Comparison of ENCODE assay signal across 11 cellular contexts in genomic region chr13:44759723-44760360, GRCh38.
A peak's percentile ranks its signal among the peaks of the same experiment; 100 is the strongest.
DNase-seq lines count a peak whose midpoint lies in the region; ATAC-seq and TF ChIP-seq lines count a peak whose summit lies in the region.
"Had no signal": no experiment of that assay in that cellular context is flagged by ENCODE, and none has a peak within 500 bp of the region (broad histone marks: within the 10 kb centered on the region; RNA-seq: fewer than 3 reads in every experiment).

No MANE protein-coding gene starts in this region.

- H3K27ac Mint-ChIP-seq in activated T-helper 17 cell treated with anti-CD3 and anti-CD28 coated beads, Interleukin-2, amount 50 U/mL, for 72 hours = peak overlapping the region; percentile 61
- H3K27ac Mint-ChIP-seq in glutamatergic neuron (ENCODE audit: unreplicated experiment) = no peak overlapping the region
- H3K27ac Mint-ChIP-seq: T-cell had no signal

- H3K36me3 ChIP-seq in left ventricle myocardium inferior = no peaks in the 10 kb centered on the region
- H3K36me3 ChIP-seq in mesenchymal stem cell (ENCODE audit: control insufficient read depth in 1 of 2, insufficient read depth in 2 of 2, low read depth in 1 of 2, low read length in 2 of 2) = no peaks in the 10 kb centered on the region
- H3K36me3 ChIP-seq in aorta (ENCODE audit: control insufficient read depth in 1 of 2, insufficient read depth in 2 of 2, low read length in 1 of 2) = no peaks in the 10 kb centered on the region

- H3K14ac ChIP-seq in mesenchymal stem cell (ENCODE audit: low read length in 2 of 2) = no peak overlapping the region

- no peak overlapping the region for H3K23ac ChIP-seq in mesenchymal stem cell (ENCODE audit: low read length in 2 of 2)

- H3K9me3 Mint-ChIP-seq in activated T-helper 17 cell treated with anti-CD3 and anti-CD28 coated beads, Interleukin-2, amount 50 U/mL, for 72 hours = peaks cover 4% of the 10 kb centered on the region
- H3K9me3 Mint-ChIP-seq in glutamatergic neuron (ENCODE audit: unreplicated experiment) = no peaks in the 10 kb centered on the region
- H3K9me3 Mint-ChIP-seq: T-cell had no signal

- H3K27me3 Mint-ChIP-seq in activated T-helper 17 cell treated with anti-CD3 and anti-CD28 coated beads, Interleukin-2, amount 50 U/mL, for 72 hours = no peaks in the 10 kb centered on the region
- H3K27me3 Mint-ChIP-seq in glutamatergic neuron (ENCODE audit: unreplicated experiment) = no peaks in the 10 kb centered on the region

- intact Hi-C loops in left ventricle myocardium inferior (cut with micrococcal nuclease) (no loop called here), left cardiac atrium (cut with DNase I) (no loop called here), aorta (cut with DNase I) (no loop called here)

- peak overlapping the region; percentile 16 for H4K8ac ChIP-seq in mesenchymal stem cell (ENCODE audit: low read length)

- H2AK5ac ChIP-seq in mesenchymal stem cell (ENCODE audit: low read length, severe bottlenecking) = peak overlapping the region; percentile 98

- H3K4me3 Mint-ChIP-seq in activated T-helper 17 cell treated with anti-CD3 and anti-CD28 coated beads, Interleukin-2, amount 50 U/mL, for 72 hours = no peak overlapping the region
- H3K4me3 Mint-ChIP-seq in glutamatergic neuron (ENCODE audit: unreplicated experiment) = no peak overlapping the region
- H3K4me3 Mint-ChIP-seq: T-cell had no signal

- peak overlapping the region; percentile 60 to 70 for H3K18ac ChIP-seq in mesenchymal stem cell (ENCODE audit: low read depth in 1 of 2, low read length in 2 of 2)

- H3K4me3 ChIP-seq in left ventricle myocardium inferior (no peak overlapping the region), mesenchymal stem cell (ENCODE audit: insufficient read depth in 1 of 2, low read depth in 1 of 2, low read length in 2 of 2) (no peak overlapping the region), aorta (ENCODE audit: low read length in 2 of 2) (no peak overlapping the region)

- no peaks in the 10 kb centered on the region for H3K36me3 Mint-ChIP-seq in activated T-helper 17 cell treated with anti-CD3 and anti-CD28 coated beads, Interleukin-2, amount 50 U/mL, for 72 hours (ENCODE audit: low read depth)
- no peaks in the 10 kb centered on the region for H3K36me3 Mint-ChIP-seq in glutamatergic neuron (ENCODE audit: unreplicated experiment)
- H3K36me3 Mint-ChIP-seq: T-cell had no signal

- H3K27ac ChIP-seq in left ventricle myocardium inferior (replicated peaks) = peak overlapping the region; percentile 52
- peak overlapping the region; percentile 81 for H3K27ac ChIP-seq in mesenchymal stem cell (ENCODE audit: low read length, poor library complexity, severe bottlenecking)
- H3K27ac ChIP-seq in aorta (ENCODE audit: low read depth in 1 of 2, low read length in 2 of 2) = peak overlapping the region in 1 of 2 donors; percentile 28

- peak; percentile 19 for DNase-seq in left ventricle myocardium inferior
- DNase-seq in left cardiac atrium = no peak
- DNase-seq in mesenchymal stem cell = peak; percentile 38
- DNase-seq in aorta = no peak
- DNase-seq in glutamatergic neuron = no peak
- DNase-seq: Karpas-422; stimulated activated CD8-positive, alpha-beta memory T cell treated with anti-CD3 and anti-CD28 coated beads, Interleukin-4, amount 100 ng/mL, for 48 hours; T-cell had no signal

- H3K9me3 ChIP-seq in left ventricle myocardium inferior (replicated peaks) (no peaks in the 10 kb centered on the region), mesenchymal stem cell (ENCODE audit: control insufficient read depth, low read length) (no peaks in the 10 kb centered on the region), aorta (ENCODE audit: control insufficient read depth, low read length) (no peaks in the 10 kb centered on the region)

- H2BK12ac ChIP-seq in mesenchymal stem cell (ENCODE audit: low read length in 2 of 2) = peak overlapping the region; percentile 69 to 71

- no peak overlapping the region for H3K4me2 ChIP-seq in mesenchymal stem cell (ENCODE audit: low read length, poor library complexity, severe bottlenecking)

- H2BK120ac ChIP-seq in mesenchymal stem cell (ENCODE audit: low read depth, low read length) = peak overlapping the region; percentile 36

- ATAC-seq in left cardiac atrium = no peak
- no peak for ATAC-seq in activated T-helper 17 cell treated with anti-CD3 and anti-CD28 coated beads, Interleukin-2, amount 50 U/mL, for 72 hours (replicated peaks)
- ATAC-seq in HG02852 (IDR thresholded peaks at IDR 0.05; ENCODE audit: unreplicated experiment) = no peak
- ATAC-seq in aorta (ENCODE audit: low FRiP score) = no peak
- no peak for ATAC-seq in HG03565 (IDR thresholded peaks at IDR 0.05; ENCODE audit: unreplicated experiment)
- ATAC-seq: T-cell had no signal

- H2AFZ ChIP-seq in mesenchymal stem cell (ENCODE audit: low read depth, low read length) = no peak overlapping the region

- no peak overlapping the region for H2BK15ac ChIP-seq in mesenchymal stem cell (ENCODE audit: low read depth, poor library complexity, severe bottlenecking)

- H2BK5ac ChIP-seq in mesenchymal stem cell (ENCODE audit: low read depth, low read length, poor library complexity, severe bottlenecking) = no peak overlapping the region

- no peak overlapping the region for H3K9ac ChIP-seq in mesenchymal stem cell (ENCODE audit: low read length)

- no peak for TF ChIP-seq CTCF in left ventricle myocardium inferior (IDR thresholded peaks at IDR 0.05; ENCODE audit: borderline replicate concordance)
- TF ChIP-seq CTCF in glutamatergic neuron (IDR thresholded peaks at IDR 0.05; ENCODE audit: partially characterized antibody, unreplicated experiment) = no peak

- WGBS in mesenchymal stem cell = 82% methylated on average over 4 of the region's 4 CpGs
- WGBS in aorta, 2 donors = 12 to 19% methylated on average over 4 of the region's 4 CpGs

- peaks cover 38% of the 10 kb centered on the region for H3K4me1 ChIP-seq in left ventricle myocardium inferior
- peaks cover 12% of the 10 kb centered on the region for H3K4me1 ChIP-seq in mesenchymal stem cell (ENCODE audit: control insufficient read depth, insufficient read depth, low read depth, low read length)
- peaks cover 0 to 2% of the 10 kb centered on the region in 2 donors for H3K4me1 ChIP-seq in aorta (ENCODE audit: control insufficient read depth in 1 of 2, insufficient read depth in 2 of 2, low read length in 2 of 2)

- peak overlapping the region in 1 of 2 experiments; percentile 47 for H3K4ac ChIP-seq in mesenchymal stem cell (ENCODE audit: low read depth in 1 of 2, low read length in 2 of 2)

- no peaks in the 10 kb centered on the region for H3K27me3 ChIP-seq in left ventricle myocardium inferior (ENCODE audit: low read depth)
- no peaks in the 10 kb centered on the region for H3K27me3 ChIP-seq in mesenchymal stem cell (ENCODE audit: control insufficient read depth in 1 of 2, insufficient read depth in 1 of 2, low read length in 2 of 2)
- H3K27me3 ChIP-seq in aorta (ENCODE audit: control insufficient read depth in 1 of 2, insufficient read depth in 2 of 2, low read length in 1 of 2) = no peaks in the 10 kb centered on the region

- no peak overlapping the region for H4K91ac ChIP-seq in mesenchymal stem cell (ENCODE audit: low read length)

- H3K79me1 ChIP-seq in mesenchymal stem cell (replicated peaks; ENCODE audit: low read length, poor library complexity, severe bottlenecking) = peaks cover 1% of the 10 kb centered on the region

- peaks cover 21% of the 10 kb centered on the region for H3K4me1 Mint-ChIP-seq in activated T-helper 17 cell treated with anti-CD3 and anti-CD28 coated beads, Interleukin-2, amount 50 U/mL, for 72 hours
- H3K4me1 Mint-ChIP-seq in glutamatergic neuron (ENCODE audit: low read depth, unreplicated experiment) = peaks cover 4% of the 10 kb centered on the region

Comparison
In these comparisons a context has a peak if more than half of its experiments do, and no peak if none do; other contexts are left out.
1. DNase-seq: peak in left ventricle myocardium inferior (single experiment) and mesenchymal stem cell (single experiment); none in left cardiac atrium (single experiment), aorta (0 of 2) and glutamatergic neuron (single experiment).